In genomic region chr10:97407952-97408248, GRCh38 we compare ENCODE assay signal across 14 cellular contexts. TPM values are rescaled to one million over a fixed set of nuclear protein-coding genes. Genes with fewer than 3 reads are reported as not detected.
DNase-seq lines count a peak whose midpoint lies in the region; ATAC-seq and TF ChIP-seq lines count a peak whose summit lies in the region.
"Had no signal": no experiment of that assay in that cellular context is flagged by ENCODE, and none has a peak within 500 bp of the region (broad histone marks: within the 10 kb centered on the region; RNA-seq: fewer than 3 reads in every experiment).

No MANE protein-coding gene starts in this region.

- no peak overlapping the region for H3K9ac ChIP-seq in PC-3 (ENCODE audit: low read length)

- peak overlapping the region; percentile 81; the same call in 1 of the 2 replicates for H2AFZ ChIP-seq in PC-3 (ENCODE audit: low read length)

- TF ChIP-seq CTCF in PC-3 (conservative IDR thresholded peaks at IDR 0.05; ENCODE audit: low read depth, low read length) (no peak), type B pancreatic cell (conservative IDR thresholded peaks at IDR 0.05) (no peak)

- no peaks in the 10 kb centered on the region for H3F3A ChIP-seq in PC-3 (ENCODE audit: low read length, unreplicated experiment)

- H3K4me2 ChIP-seq in PC-3 (ENCODE audit: low read length): peak overlapping the region; percentile 34; the same call in 1 of the 2 replicates

- H3K4me1 ChIP-seq in PC-3 (ENCODE audit: insufficient read depth, low read length) (peaks cover 17% of the 10 kb centered on the region), esophagus (ENCODE audit: control insufficient read depth in 2 of 2, insufficient read depth in 2 of 2, low read length in 1 of 2) (no peaks in the 10 kb centered on the region)
- H3K4me1 ChIP-seq: psoas muscle had no signal

- H3K4me3 Mint-ChIP-seq in activated T-cell treated with anti-CD3 and anti-CD28 coated beads, Interleukin-2, amount 50 U/mL, for 24 hours: no peak overlapping the region
- no peak overlapping the region for H3K4me3 Mint-ChIP-seq in type B pancreatic cell
- H3K4me3 Mint-ChIP-seq: HFFc6 had no signal

- no peaks in the 10 kb centered on the region for H3K79me2 ChIP-seq in PC-3 (ENCODE audit: low read length)

- H4K20me1 ChIP-seq in PC-3 (ENCODE audit: low read length): no peaks in the 10 kb centered on the region

- intact Hi-C loops in PC-3 (cut with micrococcal nuclease): loop anchor here (2.0 kb wide), 2 partner anchors 19 to 205 kb away; partner anchors contain the start of gene PGAM1

- 82 to 86% methylated on average over 2 of the region's 2 CpGs for WGBS in esophagus, 2 donors

- no peaks in the 10 kb centered on the region for H3K27me3 ChIP-seq in PC-3 (ENCODE audit: low read length)
- H3K27me3 ChIP-seq in esophagus (ENCODE audit: control insufficient read depth in 1 of 2, insufficient read depth in 2 of 2, low read length in 2 of 2): no peaks in the 10 kb centered on the region

- H3K36me3 Mint-ChIP-seq in activated T-cell treated with anti-CD3 and anti-CD28 coated beads, Interleukin-2, amount 50 U/mL, for 24 hours (ENCODE audit: low read depth): no peaks in the 10 kb centered on the region
- H3K36me3 Mint-ChIP-seq in type B pancreatic cell: no peaks in the 10 kb centered on the region
- H3K36me3 Mint-ChIP-seq: CD4-positive, alpha-beta memory T cell had no signal

- H3K9me2 ChIP-seq in PC-3 (replicated peaks; ENCODE audit: low read length): no peaks in the 10 kb centered on the region

- DNase-seq in activated T-cell treated with anti-CD3 and anti-CD28 coated beads, Interleukin-2, amount 50 U/mL, for 24 hours: no peak
- no peak for DNase-seq in activated T-cell treated with anti-CD3 and anti-CD28 coated beads for 4 hours
- no peak for DNase-seq in PC-3
- no peak for DNase-seq in type B pancreatic cell (ENCODE audit: extremely low spot score, unreplicated experiment)
- DNase-seq in NCI-H2171 treated with DMSO at 0.1 percent for 48 hours (lab: John Stamatoyannopoulos, UW): no peak
- no peak for DNase-seq in HCEC 1CT
- DNase-seq in stimulated activated CD4-positive, alpha-beta T cell treated with anti-CD3 and anti-CD28 coated beads, Interleukin-4, amount 100 ng/mL, for 4 hours: no peak
- DNase-seq: activated gamma-delta T cell, kidney, psoas muscle had no signal

- CTCF ChIA-PET in PC-3 (lab: Charles Lee): no interaction called here

- H3K9me3 Mint-ChIP-seq in activated T-cell treated with anti-CD3 and anti-CD28 coated beads, Interleukin-2, amount 50 U/mL, for 24 hours: no peaks in the 10 kb centered on the region
- H3K9me3 Mint-ChIP-seq in type B pancreatic cell: no peaks in the 10 kb centered on the region
- H3K9me3 Mint-ChIP-seq: CD4-positive, alpha-beta memory T cell; HFFc6; nephron progenitor cell had no signal

- POLR2A ChIA-PET in PC-3 (lab: Charles Lee; ENCODE audit: unreplicated experiment): no interaction called here

- H3K27ac ChIP-seq in PC-3 (ENCODE audit: low read length) (0 out of 2 replicates have a peak overlapping the region, but pooled peaks have one; percentile 45), esophagus (ENCODE audit: low read depth in 2 of 2, low read length in 1 of 2) (peak overlapping the region; percentile 89 to 94)
- H3K27ac ChIP-seq: psoas muscle had no signal

- H3K4me1 Mint-ChIP-seq in activated T-cell treated with anti-CD3 and anti-CD28 coated beads, Interleukin-2, amount 50 U/mL, for 24 hours (ENCODE audit: low read depth): peaks cover 29% of the 10 kb centered on the region
- H3K4me1 Mint-ChIP-seq in type B pancreatic cell (ENCODE audit: unreplicated experiment): peaks cover 12% of the 10 kb centered on the region

- no peaks in the 10 kb centered on the region for H3K9me3 ChIP-seq in PC-3 (ENCODE audit: low read length)
- no peaks in the 10 kb centered on the region for H3K9me3 ChIP-seq in esophagus (ENCODE audit: control insufficient read depth in 2 of 2, insufficient read depth in 1 of 2, low read depth in 1 of 2, low read length in 1 of 2)
- H3K9me3 ChIP-seq: psoas muscle had no signal

- H3K36me3 ChIP-seq in PC-3 (ENCODE audit: low read depth, low read length) (no peaks in the 10 kb centered on the region), esophagus (ENCODE audit: control insufficient read depth in 2 of 2, insufficient read depth in 2 of 2, low read length in 1 of 2) (no peaks in the 10 kb centered on the region)

- H3K27me3 Mint-ChIP-seq in activated T-cell treated with anti-CD3 and anti-CD28 coated beads, Interleukin-2, amount 50 U/mL, for 24 hours: no peaks in the 10 kb centered on the region
- no peaks in the 10 kb centered on the region for H3K27me3 Mint-ChIP-seq in type B pancreatic cell
- H3K27me3 Mint-ChIP-seq: CD4-positive, alpha-beta memory T cell had no signal

- H3K4me3 ChIP-seq in PC-3 (ENCODE audit: low read length) (no peak overlapping the region), esophagus (ENCODE audit: low read depth in 1 of 2, low read length in 2 of 2) (no peak overlapping the region)

- no peak for ATAC-seq in PC-3

- no TSS peak for BruUV-seq in PC-3 (replicated peaks; lab: Mats Ljungman, UMichigan)

- H3K27ac Mint-ChIP-seq in activated T-cell treated with anti-CD3 and anti-CD28 coated beads, Interleukin-2, amount 50 U/mL, for 24 hours: peak overlapping the region; percentile 80
- peak overlapping the region; percentile 82 for H3K27ac Mint-ChIP-seq in type B pancreatic cell
- H3K27ac Mint-ChIP-seq: HFFc6, nephron progenitor cell had no signal

RNA-seq across cellular contexts. Expression of gene RRP12, which starts 6.8 kb away (rescaled TPM):
- 34.4 and 44.2 TPM in 2 replicates for total RNA-seq in PC-3 (2014; rRNA removed)
- polyA plus RNA-seq in esophagus: 10 to 100 TPM; 11.8 to 13.7 TPM
- total RNA-seq in type B pancreatic cell (ENCODE audit: low replicate concordance): 34.5 and 41.6 TPM in 2 replicates

RNA-seq across cellular contexts. Expression of gene PGAM1, which starts 18.1 kb away (rescaled TPM):
- total RNA-seq in PC-3 (2014; rRNA removed) (591 and 661 TPM in 2 replicates), type B pancreatic cell (ENCODE audit: low replicate concordance) (200 and 207 TPM in 2 replicates)
- polyA plus RNA-seq in esophagus: 100 to 1,000 TPM in 1 of 2 donors, 10 to 100 TPM in 1; 72.5 to 354 TPM

RNA-seq across cellular contexts. Expression of gene EXOSC1, which starts 37.9 kb away (rescaled TPM):
- total RNA-seq in PC-3 (2014; rRNA removed) (23.0 and 34.7 TPM in 2 replicates), type B pancreatic cell (ENCODE audit: low replicate concordance) (34.8 and 36.1 TPM in 2 replicates)
- 10 to 100 TPM; 28.8 to 32.4 TPM for polyA plus RNA-seq in esophagus

RNA-seq across cellular contexts. Expression of gene ZDHHC16, which starts 38.1 kb away (rescaled TPM):
- total RNA-seq in PC-3 (2014; rRNA removed): 35.1 and 47.1 TPM in 2 replicates
- polyA plus RNA-seq in esophagus: 10 to 100 TPM; 18.1 to 20.5 TPM
- 50.7 and 53.7 TPM in 2 replicates for total RNA-seq in type B pancreatic cell (ENCODE audit: low replicate concordance)
